Comparison of ENCODE assay signal across 8 cellular contexts in genomic region chr6:27312146-27312949, GRCh38. TPM values are rescaled to one million over a fixed set of nuclear protein-coding genes. Genes with fewer than 3 reads are reported as not detected.
DNase-seq lines count a peak whose midpoint lies in the region; ATAC-seq and TF ChIP-seq lines count a peak whose summit lies in the region.

Gene POM121L2 (minus strand): TSS chr6:27312273. CDS start chr6:27312170, 103 bp downstream.

- peak within 1 kb of the TSS; percentile 74 for H3K4me3 ChIP-seq in epithelial cell of proximal tubule (ENCODE audit: low read depth, low read length)
- peak within 1 kb of the TSS; percentile 56 to 72 (median 70) for H3K4me3 ChIP-seq in subcutaneous abdominal adipose tissue (ENCODE audit: low read depth in 1 of 5, low read length in 5 of 5)

- DNase-seq in DMS79 treated with DMSO at 0.1 percent for 48 hours (lab: John Stamatoyannopoulos, UW) (peak; percentile 58), NCI-H748 treated with DMSO at 0.1 percent for 48 hours (lab: John Stamatoyannopoulos, UW) (peak; percentile 95), epithelial cell of proximal tubule (ENCODE audit: low read depth) (no peak), natural killer cell (no peak)
- DNase-seq in activated CD8-positive, alpha-beta memory T cell treated with anti-CD3 and anti-CD28 coated beads, Interleukin-2, amount 50 U/mL, for 1 hour (ENCODE audit: extremely low read depth) = peak; percentile 11

- H3K4me1 ChIP-seq in subcutaneous abdominal adipose tissue (ENCODE audit: control insufficient read depth in 5 of 5, insufficient read depth in 5 of 5, low read length in 5 of 5) = peaks cover 0 to 15% (median 12%) of the 10 kb centered on the region in 5 donors

- no peaks in the 10 kb centered on the region for H3K9me3 ChIP-seq in subcutaneous abdominal adipose tissue (ENCODE audit: control insufficient read depth in 5 of 5, low read length in 5 of 5)

- intact Hi-C loops in natural killer cell (cut with micrococcal nuclease) = no loop called here

- peak within 1 kb of the TSS in 4 of 5 donors; percentile 22 to 64 (median 58) for H3K9ac ChIP-seq in subcutaneous abdominal adipose tissue (ENCODE audit: low read length in 5 of 5)

- H3K4me1 Mint-ChIP-seq in natural killer cell = peaks cover 0 to 13% of the 10 kb centered on the region in 2 donors

- H3K27ac Mint-ChIP-seq in natural killer cell = no peak within 1 kb of the TSS

- H3K36me3 ChIP-seq in subcutaneous abdominal adipose tissue (ENCODE audit: control insufficient read depth in 5 of 5, insufficient read depth in 5 of 5, low read length in 5 of 5) = no peaks in the 10 kb centered on the region

- TF ChIP-seq CTCF in epithelial cell of proximal tubule (conservative IDR thresholded peaks at IDR 0.05; ENCODE audit: low read depth, low read length) = peak; percentile 74
- TF ChIP-seq CTCF in natural killer cell (IDR thresholded peaks at IDR 0.05) = peak; percentile 32

- H3K4me3 Mint-ChIP-seq in natural killer cell = peak within 1 kb of the TSS; percentile 74

- peaks cover 2% of the 10 kb centered on the region in 2 donors for H3K9me3 Mint-ChIP-seq in natural killer cell

- H3K36me3 Mint-ChIP-seq in natural killer cell = no peaks in the 10 kb centered on the region

- peaks cover 9 to 46% (median 29%) of the 10 kb centered on the region in 5 donors for H3K27me3 ChIP-seq in subcutaneous abdominal adipose tissue (ENCODE audit: control insufficient read depth in 5 of 5, insufficient read depth in 4 of 5, low read length in 5 of 5)

- H3K27ac ChIP-seq in subcutaneous abdominal adipose tissue (ENCODE audit: low read depth, low read length) = no peak within 1 kb of the TSS

- H3K27me3 Mint-ChIP-seq in natural killer cell (ENCODE audit: low read depth in 2 of 2) = peaks cover 52 to 81% of the 10 kb centered on the region in 2 donors

- ATAC-seq in HG02759 (IDR thresholded peaks at IDR 0.05; ENCODE audit: unreplicated experiment) = peak; percentile 67
- ATAC-seq in natural killer cell = peak; percentile 34 to 57 (median 42)
- ATAC-seq in HG02588 (IDR thresholded peaks at IDR 0.05; ENCODE audit: unreplicated experiment) = no peak

RNA-seq across cellular contexts. Expression of gene POM121L2, which starts in this region (rescaled TPM):
- total RNA-seq in epithelial cell of proximal tubule = not detected in 2 replicates
- total RNA-seq in natural killer cell = not detected

Comparison
In these comparisons a context has a peak if more than half of its experiments do, and no peak if none do; other contexts are left out.
1. Peak in ATAC-seq in natural killer cell; RNA of the gene not detected or under 1 TPM.
2. DNase-seq: peak in DMS79 treated with DMSO at 0.1 percent for 48 hours (single experiment), NCI-H748 treated with DMSO at 0.1 percent for 48 hours (single experiment) and activated CD8-positive, alpha-beta memory T cell treated with anti-CD3 and anti-CD28 coated beads, Interleukin-2, amount 50 U/mL, for 1 hour (single experiment); none in epithelial cell of proximal tubule (single experiment) and natural killer cell (single experiment).